In the genomic region with DNA sequence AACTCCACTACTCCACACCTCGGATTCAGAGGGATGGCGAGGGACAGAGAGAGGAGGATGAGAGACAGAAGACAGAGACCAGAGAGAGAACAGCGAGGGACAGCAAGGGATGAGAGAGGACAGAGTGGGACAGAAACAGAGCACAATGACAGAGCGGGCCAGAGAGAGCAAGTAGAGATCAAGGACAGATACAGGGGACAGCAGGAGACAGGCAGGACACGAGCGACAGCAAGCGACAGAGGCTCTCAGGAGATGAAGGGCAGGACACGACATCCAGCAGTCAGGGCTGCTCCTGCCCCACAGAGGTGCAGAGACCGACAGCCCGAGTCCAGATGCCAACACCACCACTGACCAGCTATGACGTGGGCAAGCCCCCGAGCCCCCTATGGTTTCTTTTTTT, we compare ENCODE assay signal across 17 cellular contexts. TPM values are rescaled to one million over a fixed set of nuclear protein-coding genes. Genes with fewer than 3 reads are reported as not detected.
DNase-seq lines count a peak whose midpoint lies in the region; ATAC-seq and TF ChIP-seq lines count a peak whose summit lies in the region.
"Had no signal": no experiment of that assay in that cellular context is flagged by ENCODE, and none has a peak within 500 bp of the region (broad histone marks: within the 10 kb centered on the region; RNA-seq: fewer than 3 reads in every experiment).

No MANE protein-coding gene starts in this region.

- no peak for ATAC-seq in CD4-positive, alpha-beta T cell (ENCODE audit: poor library complexity)
- ATAC-seq in activated T-helper 17 cell treated with anti-CD3 and anti-CD28 coated beads, Interleukin-2, amount 50 U/mL, for 72 hours (replicated peaks) = no peak
- ATAC-seq: Panc1 had no signal

- no peaks in the 10 kb centered on the region for H3K27me3 Mint-ChIP-seq in activated T-cell treated with anti-CD3 and anti-CD28 coated beads, Interleukin-2, amount 50 U/mL, for 24 hours
- H3K27me3 Mint-ChIP-seq in CD4-positive, alpha-beta T cell = no peaks in the 10 kb centered on the region
- no peaks in the 10 kb centered on the region for H3K27me3 Mint-ChIP-seq in activated T-helper 17 cell treated with anti-CD3 and anti-CD28 coated beads, Interleukin-2, amount 50 U/mL, for 72 hours
- H3K27me3 Mint-ChIP-seq in nephron (ENCODE audit: low read depth) = no peaks in the 10 kb centered on the region
- H3K27me3 Mint-ChIP-seq: B cell had no signal

- peak overlapping the region; percentile 16 for H3K27ac Mint-ChIP-seq in activated T-cell treated with anti-CD3 and anti-CD28 coated beads, Interleukin-2, amount 50 U/mL, for 24 hours
- peak overlapping the region; percentile 84 for H3K27ac Mint-ChIP-seq in CD4-positive, alpha-beta T cell
- peak overlapping the region; percentile 35 for H3K27ac Mint-ChIP-seq in activated T-helper 17 cell treated with anti-CD3 and anti-CD28 coated beads, Interleukin-2, amount 50 U/mL, for 72 hours
- H3K27ac Mint-ChIP-seq in nephron = peak overlapping the region in 2 of 3 experiments; percentile 14 to 32
- H3K27ac Mint-ChIP-seq: B cell had no signal

- no peak overlapping the region for H3K27ac ChIP-seq in CD4-positive, alpha-beta T cell (ENCODE audit: low read depth, low read length)
- no peak overlapping the region for H3K27ac ChIP-seq in thyroid gland
- H3K27ac ChIP-seq: SJSA1 had no signal

- no peak overlapping the region for H3K4me3 Mint-ChIP-seq in activated T-cell treated with anti-CD3 and anti-CD28 coated beads, Interleukin-2, amount 50 U/mL, for 24 hours
- peak overlapping the region; percentile 0 for H3K4me3 Mint-ChIP-seq in CD4-positive, alpha-beta T cell
- no peak overlapping the region for H3K4me3 Mint-ChIP-seq in activated T-helper 17 cell treated with anti-CD3 and anti-CD28 coated beads, Interleukin-2, amount 50 U/mL, for 72 hours
- H3K4me3 Mint-ChIP-seq in nephron = no peak overlapping the region
- H3K4me3 Mint-ChIP-seq: B cell had no signal

- no peak for TF ChIP-seq POLR2A in thyroid gland (IDR thresholded peaks at IDR 0.05)

- no peak for TF ChIP-seq CTCF in CD4-positive, alpha-beta T cell (IDR thresholded peaks at IDR 0.05)
- TF ChIP-seq CTCF in nephron (IDR thresholded peaks at IDR 0.05; ENCODE audit: unreplicated experiment in 3 of 3) (no peak), thyroid gland (IDR thresholded peaks at IDR 0.05) (no peak)

- peaks cover 2% of the 10 kb centered on the region for H3K4me1 Mint-ChIP-seq in activated T-cell treated with anti-CD3 and anti-CD28 coated beads, Interleukin-2, amount 50 U/mL, for 24 hours (ENCODE audit: low read depth)
- peaks cover 22% of the 10 kb centered on the region for H3K4me1 Mint-ChIP-seq in CD4-positive, alpha-beta T cell (ENCODE audit: low read depth)
- peaks cover 11% of the 10 kb centered on the region for H3K4me1 Mint-ChIP-seq in activated T-helper 17 cell treated with anti-CD3 and anti-CD28 coated beads, Interleukin-2, amount 50 U/mL, for 72 hours
- peaks cover 8% of the 10 kb centered on the region for H3K4me1 Mint-ChIP-seq in nephron

- H3K4me3 ChIP-seq in thyroid gland (replicated peaks in 1 of 3) = no peak overlapping the region
- H3K4me3 ChIP-seq: MG63, SJSA1 had no signal

- H3K27me3 ChIP-seq in CD4-positive, alpha-beta T cell (ENCODE audit: control insufficient read depth, insufficient read depth, low read length) = no peaks in the 10 kb centered on the region
- H3K27me3 ChIP-seq in thyroid gland = no peaks in the 10 kb centered on the region
- H3K27me3 ChIP-seq: MG63, SJSA1 had no signal

- H3K4me1 ChIP-seq in thyroid gland = peaks cover 0 to 6% of the 10 kb centered on the region in 2 donors

- no peaks in the 10 kb centered on the region for H3K9me3 ChIP-seq in CD4-positive, alpha-beta T cell (ENCODE audit: control insufficient read depth, low read length)
- no peaks in the 10 kb centered on the region for H3K9me3 ChIP-seq in thyroid gland
- H3K9me3 ChIP-seq: MG63, SJSA1 had no signal

- peaks cover 4 to 11% of the 10 kb centered on the region in 2 donors for H3K36me3 ChIP-seq in thyroid gland

- no peak for DNase-seq in activated T-cell treated with anti-CD3 and anti-CD28 coated beads, Interleukin-2, amount 50 U/mL, for 24 hours
- DNase-seq in activated T-cell treated with anti-CD3 and anti-CD28 coated beads for 4 hours = no peak
- DNase-seq in CD4-positive, alpha-beta T cell = no peak
- no peak for DNase-seq in NCI-H1417 treated with DMSO at 0.1 percent for 48 hours (lab: John Stamatoyannopoulos, UW)
- DNase-seq in thyroid gland = no peak
- DNase-seq in NCI-H2171 treated with DMSO at 0.1 percent for 48 hours (lab: John Stamatoyannopoulos, UW) = no peak
- DNase-seq: CD8-positive, alpha-beta memory T cell; DMS53; Kasumi-1; MG63; NCI-H1048; NCI-H2081 had no signal

- peaks cover 86% of the 10 kb centered on the region for H3K36me3 Mint-ChIP-seq in activated T-cell treated with anti-CD3 and anti-CD28 coated beads, Interleukin-2, amount 50 U/mL, for 24 hours (ENCODE audit: low read depth)
- H3K36me3 Mint-ChIP-seq in CD4-positive, alpha-beta T cell (ENCODE audit: low read depth) = peaks cover 91% of the 10 kb centered on the region
- peaks cover 80% of the 10 kb centered on the region for H3K36me3 Mint-ChIP-seq in activated T-helper 17 cell treated with anti-CD3 and anti-CD28 coated beads, Interleukin-2, amount 50 U/mL, for 72 hours (ENCODE audit: low read depth)
- peaks cover 5% of the 10 kb centered on the region for H3K36me3 Mint-ChIP-seq in nephron (ENCODE audit: low read depth)

- POLR2A ChIA-PET in CD4-positive, alpha-beta T cell (lab: Charles Lee) = interaction anchor here (1.7 kb wide), 1 partner anchor 15 kb away, joined by 3 read pairs; no protein-coding TSS in a partner anchor

- intact Hi-C loops in CD4-positive, alpha-beta T cell (cut with DNase I, micrococcal nuclease) = no loop called here
- intact Hi-C loops in thyroid gland (cut with DNase I) = loop anchor here (5.0 kb wide), 1 partner anchor 109 kb away; no protein-coding TSS in a partner anchor

- 96 to 98% methylated on average over 12 of the region's 12 CpGs for WGBS in thyroid gland, 2 donors

- CTCF ChIA-PET in CD4-positive, alpha-beta T cell (lab: Charles Lee) = interaction anchor here (1.1 to 1.6 kb wide), 2 partner anchors 10 to 38 kb away, joined by 3 to 8 read pairs; no protein-coding TSS in a partner anchor

- H3K9me3 Mint-ChIP-seq in activated T-cell treated with anti-CD3 and anti-CD28 coated beads, Interleukin-2, amount 50 U/mL, for 24 hours = no peaks in the 10 kb centered on the region
- no peaks in the 10 kb centered on the region for H3K9me3 Mint-ChIP-seq in CD4-positive, alpha-beta T cell
- no peaks in the 10 kb centered on the region for H3K9me3 Mint-ChIP-seq in activated T-helper 17 cell treated with anti-CD3 and anti-CD28 coated beads, Interleukin-2, amount 50 U/mL, for 72 hours
- H3K9me3 Mint-ChIP-seq in nephron = no peaks in the 10 kb centered on the region

RNA-seq across cellular contexts. Expression of a gene that starts 14.9 kb away (rescaled TPM):
- 100 to 1,000 TPM; 801 to 805 TPM for total RNA-seq in CD4-positive, alpha-beta T cell
- 100 to 1,000 TPM in 1 of 2 donors, 10 to 100 TPM in 1; 82.6 to 114 TPM for total RNA-seq in activated T-helper 17 cell treated with anti-CD3 and anti-CD28 coated beads, Interleukin-2, amount 50 U/mL, for 72 hours
- 10 to 100 TPM; 17.9 to 53.7 (median 29.7) TPM for total RNA-seq in thyroid gland

RNA-seq across cellular contexts. Expression of a gene that starts 24.2 kb away (rescaled TPM):
- 10 to 100 TPM; 17.2 to 18.8 TPM for total RNA-seq in CD4-positive, alpha-beta T cell
- 10 to 100 TPM; 50.3 to 81.1 TPM for total RNA-seq in activated T-helper 17 cell treated with anti-CD3 and anti-CD28 coated beads, Interleukin-2, amount 50 U/mL, for 72 hours
- 10 to 100 TPM; 41.0 to 61.0 (median 51.0) TPM for total RNA-seq in thyroid gland

RNA-seq across cellular contexts. Expression of a gene that starts 29.9 kb away (rescaled TPM):
- total RNA-seq in CD4-positive, alpha-beta T cell = under 1 TPM; 0.70 to 0.77 TPM
- total RNA-seq in activated T-helper 17 cell treated with anti-CD3 and anti-CD28 coated beads, Interleukin-2, amount 50 U/mL, for 72 hours = under 1 TPM; 0.11 to 0.29 TPM
- 10 to 100 TPM; 21.9 to 47.0 (median 28.8) TPM for total RNA-seq in thyroid gland

RNA-seq across cellular contexts. Expression of a gene that starts 50.4 kb away (rescaled TPM):
- total RNA-seq in CD4-positive, alpha-beta T cell = 10 to 100 TPM; 24.9 to 26.8 TPM
- total RNA-seq in activated T-helper 17 cell treated with anti-CD3 and anti-CD28 coated beads, Interleukin-2, amount 50 U/mL, for 72 hours = 10 to 100 TPM; 40.4 to 74.7 TPM
- 10 to 100 TPM in 3 of 4 donors, 1 to 10 TPM in 1; 5.6 to 60.2 (median 27.3) TPM for total RNA-seq in thyroid gland

Comparison
In these comparisons a context has a peak if more than half of its experiments do, and no peak if none do; other contexts are left out.
1. H3K27ac Mint-ChIP-seq: peak in every context shown above with its lines; median percentile 84 in CD4-positive, alpha-beta T cell; 35 in activated T-helper 17 cell treated with anti-CD3 and anti-CD28 coated beads, Interleukin-2, amount 50 U/mL, for 72 hours; 23 in nephron; 16 in activated T-cell treated with anti-CD3 and anti-CD28 coated beads, Interleukin-2, amount 50 U/mL, for 24 hours.
2. RNA of a gene that starts 14.9 kb away (total RNA-seq): 801 to 805 TPM in CD4-positive, alpha-beta T cell; 82.6 to 114 TPM in activated T-helper 17 cell treated with anti-CD3 and anti-CD28 coated beads, Interleukin-2, amount 50 U/mL, for 72 hours and 17.9 to 53.7 TPM in thyroid gland; every median in the first group is over 4 times any median in the second.
3. RNA of a gene that starts 29.9 kb away (total RNA-seq): 21.9 to 47.0 TPM in thyroid gland; 0.70 to 0.77 TPM in CD4-positive, alpha-beta T cell and 0.11 to 0.29 TPM in activated T-helper 17 cell treated with anti-CD3 and anti-CD28 coated beads, Interleukin-2, amount 50 U/mL, for 72 hours; every median in the first group is over 10 times any median in the second.